8 cellular contexts compared by ENCODE assay signal in genomic region chr16:54633943-54634362, GRCh38.
A peak's percentile ranks its signal among the peaks of the same experiment; 100 is the strongest.
DNase-seq lines count a peak whose midpoint lies in the region; ATAC-seq and TF ChIP-seq lines count a peak whose summit lies in the region.

No MANE protein-coding gene starts in this region.

- no peak overlapping the region for H2BK20ac ChIP-seq in IMR-90 (ENCODE audit: low read depth, low read length)

- 63% methylated on average over 4 of the region's 6 CpGs; no CpG with 5 or more reads in 1 of the 2 experiments for WGBS in IMR-90 (ENCODE audit: extremely low coverage in 2 of 2, insufficient read length in 1 of 2), 2 experiments

- no peaks in the 10 kb centered on the region for H3K36me3 ChIP-seq in IMR-90 (ENCODE audit: control insufficient read depth, insufficient read depth, low read length)

- no peak overlapping the region for H4K8ac ChIP-seq in IMR-90 (ENCODE audit: low read depth in 2 of 2, low read length in 2 of 2)

- no peak for ATAC-seq in IMR-90 (ENCODE audit: low read depth)
- ATAC-seq in GM21447 (IDR thresholded peaks at IDR 0.05; ENCODE audit: unreplicated experiment), result no peak
- no peak for ATAC-seq in HG02884 (IDR thresholded peaks at IDR 0.05; ENCODE audit: unreplicated experiment)
- ATAC-seq in GM18505 (IDR thresholded peaks at IDR 0.05; ENCODE audit: unreplicated experiment), result no peak

- TF ChIP-seq POLR2A in IMR-90 (IDR thresholded peaks at IDR 0.05; ENCODE audit: low read depth, low read length), result no peak
- no peak for TF ChIP-seq POLR2A in GM18505 (IDR thresholded peaks at IDR 0.05; ENCODE audit: borderline replicate concordance, extremely low read depth, insufficient read depth, insufficient read length)

- H3K4me3 ChIP-seq in IMR-90 (ENCODE audit: insufficient read depth, low read depth, low read length) (no peak overlapping the region), astrocyte of the cerebellum (ENCODE audit: low read depth, low read length) (no peak overlapping the region)

- H2AFZ ChIP-seq in IMR-90 (replicated peaks; ENCODE audit: low read length, poor library complexity), result no peak overlapping the region

- no peak overlapping the region for H3K14ac ChIP-seq in IMR-90 (replicated peaks; ENCODE audit: low read depth, low read length)

- H2AK9ac ChIP-seq in IMR-90 (replicated peaks; ENCODE audit: low read depth, low read length, poor library complexity), result no peak overlapping the region

- TF ChIP-seq RAD21 in IMR-90 (IDR thresholded peaks at IDR 0.05; ENCODE audit: low read length), result no peak

- H3K4me1 ChIP-seq in IMR-90 (ENCODE audit: control insufficient read depth, insufficient read depth, low read length), result no peaks in the 10 kb centered on the region

- DNase-seq in COR-L47 (lab: John Stamatoyannopoulos, UW) (peak; percentile 2), IMR-90 (no peak), astrocyte of the cerebellum (ENCODE audit: low read depth) (no peak), lung microvascular endothelial cell (ENCODE audit: low read depth in 2 of 2) (peak; percentile 27 to 36)
- DNase-seq in activated CD4-positive, CD25-positive, alpha-beta regulatory T cell (lab: John Stamatoyannopoulos, UW), result no peak

- no peak overlapping the region for H2BK15ac ChIP-seq in IMR-90 (ENCODE audit: low read depth, low read length)

- H2BK120ac ChIP-seq in IMR-90 (ENCODE audit: low read depth, low read length), result no peak overlapping the region

- CTCF ChIA-PET in IMR-90 (lab: Yijun Ruan, JAX), result no interaction called here

- H3K4ac ChIP-seq in IMR-90 (ENCODE audit: low read depth, low read length), result no peak overlapping the region

- H3K4me2 ChIP-seq in IMR-90 (ENCODE audit: low read depth, low read length), result no peak overlapping the region

- no peak overlapping the region for H3K9ac ChIP-seq in IMR-90 (ENCODE audit: low read depth, low read length)

- H3K27me3 ChIP-seq in IMR-90 (ENCODE audit: control insufficient read depth, insufficient read depth, low read length), result no peaks in the 10 kb centered on the region

- TF ChIP-seq CTCF in IMR-90 (conservative IDR thresholded peaks at IDR 0.05; ENCODE audit: low read depth, low read length) (0 out of 2 replicates have a peak, but pooled peaks have one; percentile 11), astrocyte of the cerebellum (IDR thresholded peaks at IDR 0.05; ENCODE audit: low read depth, low read length, missing control alignments) (peak; percentile 55)

- dilution Hi-C loops in IMR-90 (cut with HindIII; ENCODE audit: low sequenced_read_pairs, unreplicated experiment), result no loop called here

- no peak overlapping the region for H4K91ac ChIP-seq in IMR-90 (ENCODE audit: insufficient read depth, low read depth, low read length)

- H2BK5ac ChIP-seq in IMR-90 (ENCODE audit: low read depth, low read length, poor library complexity, severe bottlenecking), result no peak overlapping the region

- no peak overlapping the region for H3K23ac ChIP-seq in IMR-90 (ENCODE audit: low read depth, low read length)

- no peaks in the 10 kb centered on the region for H4K20me1 ChIP-seq in IMR-90 (ENCODE audit: insufficient read depth, low read length)

- no peak overlapping the region for H4K5ac ChIP-seq in IMR-90 (ENCODE audit: low read depth, low read length)

- H3K18ac ChIP-seq in IMR-90 (ENCODE audit: low read depth, low read length), result no peak overlapping the region

- H3K9me3 ChIP-seq in IMR-90 (ENCODE audit: control insufficient read depth, insufficient read depth, low read length), result no peaks in the 10 kb centered on the region; the same call in 1 of the 2 replicates

- POLR2A ChIA-PET in IMR-90 (lab: Charles Lee; ENCODE audit: unreplicated experiment), result no interaction called here

- H3K79me1 ChIP-seq in IMR-90 (ENCODE audit: low read depth in 1 of 2, low read length in 2 of 2), result no peaks in the 10 kb centered on the region

- intact Hi-C loops in IMR-90 (cut with micrococcal nuclease), result no loop called here

- H3K56ac ChIP-seq in IMR-90 (ENCODE audit: extremely low read depth, insufficient read depth, low read length), result no peak overlapping the region

- BruUV-seq in IMR-90 (replicated peaks; lab: Mats Ljungman, UMichigan), result no TSS peak

- no peak overlapping the region for H3K27ac ChIP-seq in IMR-90 (ENCODE audit: insufficient read depth, low read length)

- no peak overlapping the region for H2AK5ac ChIP-seq in IMR-90 (ENCODE audit: low read depth, low read length)

- H3K9me1 ChIP-seq in IMR-90 (ENCODE audit: insufficient read depth, low read length), result no peaks in the 10 kb centered on the region

- in situ Hi-C loops in IMR-90 (cut with MboI; ENCODE audit: low sequenced_read_pairs) (no loop called here), astrocyte of the cerebellum (cut with HindIII; ENCODE audit: low sequenced_read_pairs) (no loop called here)

TF ChIP-seq in IMR-90, 13 proteins besides CTCF, POLR2A, EP300 and RAD21:
- TF ChIP-seq MAFK (IDR thresholded peaks at IDR 0.05; ENCODE audit: low read depth, low read length) (no peak), CHD1 (IDR thresholded peaks at IDR 0.05; ENCODE audit: low read depth, low read length) (no peak), ELK1 (IDR thresholded peaks at IDR 0.05; ENCODE audit: borderline replicate concordance, low read depth, low read length) (no peak), NFE2L2 (IDR thresholded peaks at IDR 0.05; ENCODE audit: low read depth, low read length) (no peak), MXI1 (IDR thresholded peaks at IDR 0.05; ENCODE audit: borderline replicate concordance, low read depth, low read length) (no peak), USF2 (IDR thresholded peaks at IDR 0.05; ENCODE audit: low read depth, low read length) (no peak), RCOR1 (IDR thresholded peaks at IDR 0.05; ENCODE audit: insufficient replicate concordance, low read length) (no peak), FOS (IDR thresholded peaks at IDR 0.05; ENCODE audit: low read depth, low read length) (no peak), CEBPB (IDR thresholded peaks at IDR 0.05; ENCODE audit: low read depth, low read length) (no peak), RFX5 (IDR thresholded peaks at IDR 0.05; ENCODE audit: low read depth, low read length) (no peak), MAZ (IDR thresholded peaks at IDR 0.05; ENCODE audit: borderline replicate concordance, low read depth, low read length) (no peak), BHLHE40 (IDR thresholded peaks at IDR 0.05; ENCODE audit: low read depth, low read length) (no peak), SMC3 (IDR thresholded peaks at IDR 0.05; ENCODE audit: low read depth, low read length) (no peak)

Comparison
In these comparisons a context has a peak if more than half of its experiments do, and no peak if none do; other contexts are left out.
1. DNase-seq: peak in COR-L47 (single experiment) and lung microvascular endothelial cell (2 of 2); none in IMR-90 (single experiment), astrocyte of the cerebellum (single experiment) and activated CD4-positive, CD25-positive, alpha-beta regulatory T cell (0 of 4).